ENCODE assay signal across 13 cellular contexts in the genomic region with DNA sequence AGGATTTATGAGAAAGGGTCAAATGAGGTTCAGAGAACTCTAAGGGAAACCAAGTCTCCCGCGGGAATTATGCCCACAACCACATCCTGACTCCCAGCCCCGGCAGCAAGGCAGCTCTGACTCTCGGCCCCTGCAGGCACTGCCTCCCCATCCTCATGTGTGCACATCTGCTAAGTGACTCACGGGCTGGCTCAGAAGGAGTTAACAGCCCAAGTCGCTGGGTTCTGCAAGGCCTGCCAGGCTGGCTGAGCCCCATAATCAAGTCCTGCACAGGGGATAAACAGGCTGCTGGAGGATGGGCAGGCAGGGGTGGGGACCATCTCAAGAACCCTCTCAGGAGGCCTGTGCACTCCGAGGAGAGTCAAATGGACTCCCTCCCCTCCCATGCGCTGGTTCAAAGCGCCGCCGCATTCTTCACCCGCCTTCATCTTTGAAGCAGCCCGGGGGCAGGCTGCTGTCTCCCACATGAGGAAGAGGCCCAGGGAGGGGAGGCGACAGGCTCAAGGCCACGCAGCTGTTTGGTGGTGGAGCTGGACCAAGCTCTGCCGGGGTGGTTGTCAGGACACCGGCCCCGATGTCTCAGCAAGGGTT.
DNase-seq lines count a peak whose midpoint lies in the region; ATAC-seq and TF ChIP-seq lines count a peak whose summit lies in the region.
"Had no signal": no experiment of that assay in that cellular context is flagged by ENCODE, and none has a peak within 500 bp of the region (broad histone marks: within the 10 kb centered on the region; RNA-seq: fewer than 3 reads in every experiment).

No MANE protein-coding gene starts in this region.

- no peak overlapping the region for H3K27ac Mint-ChIP-seq in activated naive CD8-positive, alpha-beta T cell treated with anti-CD3 and anti-CD28 coated beads, Interleukin-2, amount 10 ng/mL, durations not matched to agents 7 days and 5 days
- H3K27ac Mint-ChIP-seq in activated naive CD8-positive, alpha-beta T cell treated with anti-CD3 and anti-CD28 coated beads for 36 hours, result no peak overlapping the region
- H3K27ac Mint-ChIP-seq: activated T-helper 17 cell treated with anti-CD3 and anti-CD28 coated beads, Interleukin-2, amount 50 U/mL, for 72 hours; CD4-positive, alpha-beta memory T cell; effector memory CD8-positive, alpha-beta T cell had no signal

- no peaks in the 10 kb centered on the region for H3K9me3 Mint-ChIP-seq in activated naive CD8-positive, alpha-beta T cell treated with anti-CD3 and anti-CD28 coated beads, Interleukin-2, amount 10 ng/mL, durations not matched to agents 7 days and 5 days
- H3K9me3 Mint-ChIP-seq in activated naive CD8-positive, alpha-beta T cell treated with anti-CD3 and anti-CD28 coated beads for 36 hours, result no peaks in the 10 kb centered on the region
- H3K9me3 Mint-ChIP-seq: activated T-helper 17 cell treated with anti-CD3 and anti-CD28 coated beads, Interleukin-2, amount 50 U/mL, for 72 hours; CD4-positive, alpha-beta memory T cell; effector memory CD8-positive, alpha-beta T cell had no signal

- H3K4me1 ChIP-seq in uterus, result peaks cover 0 to 5% of the 10 kb centered on the region in 2 donors

- no peak overlapping the region for H3K27ac ChIP-seq in uterus

- H3K27me3 ChIP-seq in kidney epithelial cell (ENCODE audit: control insufficient read depth, insufficient read depth, low read length) (peaks cover 15% of the 10 kb centered on the region), uterus (no peaks in the 10 kb centered on the region)

- POLR2A ChIA-PET in activated naive CD8-positive, alpha-beta T cell treated with anti-CD3 and anti-CD28 coated beads, Interleukin-2, amount 10 ng/mL, durations not matched to agents 7 days and 5 days (lab: Charles Lee), result no interaction called here

- no peak for ATAC-seq in activated naive CD8-positive, alpha-beta T cell treated with anti-CD3 and anti-CD28 coated beads, Interleukin-2, amount 10 ng/mL, durations not matched to agents 7 days and 5 days (ENCODE audit: low read depth)
- ATAC-seq in HG02840 (IDR thresholded peaks at IDR 0.05; ENCODE audit: low FRiP score, unreplicated experiment), result no peak
- ATAC-seq: effector memory CD8-positive, alpha-beta T cell had no signal

- H3K4me3 Mint-ChIP-seq in activated naive CD8-positive, alpha-beta T cell treated with anti-CD3 and anti-CD28 coated beads, Interleukin-2, amount 10 ng/mL, durations not matched to agents 7 days and 5 days, result no peak overlapping the region
- no peak overlapping the region for H3K4me3 Mint-ChIP-seq in activated naive CD8-positive, alpha-beta T cell treated with anti-CD3 and anti-CD28 coated beads for 36 hours
- H3K4me3 Mint-ChIP-seq: activated T-helper 17 cell treated with anti-CD3 and anti-CD28 coated beads, Interleukin-2, amount 50 U/mL, for 72 hours; CD4-positive, alpha-beta memory T cell; effector memory CD8-positive, alpha-beta T cell had no signal

- H3K36me3 ChIP-seq in kidney epithelial cell (ENCODE audit: control insufficient read depth, insufficient read depth, low read length) (no peaks in the 10 kb centered on the region), uterus (no peaks in the 10 kb centered on the region)

- no peaks in the 10 kb centered on the region for H3K36me3 Mint-ChIP-seq in activated naive CD8-positive, alpha-beta T cell treated with anti-CD3 and anti-CD28 coated beads, Interleukin-2, amount 10 ng/mL, durations not matched to agents 7 days and 5 days
- H3K36me3 Mint-ChIP-seq in activated naive CD8-positive, alpha-beta T cell treated with anti-CD3 and anti-CD28 coated beads for 36 hours, result no peaks in the 10 kb centered on the region
- H3K36me3 Mint-ChIP-seq: CD4-positive, alpha-beta memory T cell had no signal

- TF ChIP-seq CTCF in kidney epithelial cell (IDR thresholded peaks at IDR 0.05; ENCODE audit: insufficient read depth, low read length, poor library complexity, severe bottlenecking) (no peak), uterus (IDR thresholded peaks at IDR 0.05) (no peak)

- intact Hi-C loops in uterus (cut with DNase I; ENCODE audit: low total_unique reads), result loop anchor here (10.0 kb wide), 1 partner anchor 1134 kb away; no protein-coding TSS in a partner anchor

- no peaks in the 10 kb centered on the region for H3K9me3 ChIP-seq in uterus

- DNase-seq in activated naive CD8-positive, alpha-beta T cell treated with anti-CD3 and anti-CD28 coated beads, Interleukin-2, amount 10 ng/mL, durations not matched to agents 7 days and 5 days, result peak; percentile 15
- no peak for DNase-seq in activated naive CD8-positive, alpha-beta T cell treated with anti-CD3 and anti-CD28 coated beads for 36 hours
- peak; percentile 16 for DNase-seq in SK-MEL-5 (ENCODE audit: low read depth, low spot score)
- peak; percentile 64 for DNase-seq in kidney epithelial cell (ENCODE audit: low read depth)
- DNase-seq in uterus, result peak; percentile 15 to 20
- no peak for DNase-seq in activated CD4-positive, CD25-positive, alpha-beta regulatory T cell treated with anti-CD3 and anti-CD28 coated beads, Interleukin-2, amount 50 U/mL, for 72 hours
- no peak for DNase-seq in NOMO-1 treated with DMSO at 0.1 percent for 48 hours (lab: John Stamatoyannopoulos, UW; ENCODE audit: unreplicated experiment)
- DNase-seq: CD4-positive, alpha-beta memory T cell; effector memory CD8-positive, alpha-beta T cell; NCI-H1436 treated with DMSO at 0.1 percent for 48 hours; stimulated activated CD4-positive, alpha-beta T cell treated with anti-CD3 and anti-CD28 coated beads, Interleukin-4, amount 100 ng/mL, for 4 hours had no signal

- H3K4me1 Mint-ChIP-seq in activated naive CD8-positive, alpha-beta T cell treated with anti-CD3 and anti-CD28 coated beads, Interleukin-2, amount 10 ng/mL, durations not matched to agents 7 days and 5 days, result peaks cover 2% of the 10 kb centered on the region
- H3K4me1 Mint-ChIP-seq in activated naive CD8-positive, alpha-beta T cell treated with anti-CD3 and anti-CD28 coated beads for 36 hours, result no peaks in the 10 kb centered on the region
- H3K4me1 Mint-ChIP-seq: activated T-helper 17 cell treated with anti-CD3 and anti-CD28 coated beads, Interleukin-2, amount 50 U/mL, for 72 hours had no signal

- in situ Hi-C loops in SK-MEL-5 (cut with HindIII; ENCODE audit: low pct_unique_long_range_greater_than_20kb, low sequenced_read_pairs), result no loop called here

- no peak for TF ChIP-seq POLR2A in uterus (IDR thresholded peaks at IDR 0.05)

- H3K27me3 Mint-ChIP-seq in activated naive CD8-positive, alpha-beta T cell treated with anti-CD3 and anti-CD28 coated beads, Interleukin-2, amount 10 ng/mL, durations not matched to agents 7 days and 5 days, result peaks cover 3% of the 10 kb centered on the region
- peaks cover 20% of the 10 kb centered on the region for H3K27me3 Mint-ChIP-seq in activated naive CD8-positive, alpha-beta T cell treated with anti-CD3 and anti-CD28 coated beads for 36 hours

- H3K4me3 ChIP-seq in kidney epithelial cell (ENCODE audit: low read depth, low read length), result no peak overlapping the region
- no peak overlapping the region for H3K4me3 ChIP-seq in uterus

Comparison
In these comparisons a context has a peak if more than half of its experiments do, and no peak if none do; other contexts are left out.
1. DNase-seq: peak in activated naive CD8-positive, alpha-beta T cell treated with anti-CD3 and anti-CD28 coated beads, Interleukin-2, amount 10 ng/mL, durations not matched to agents 7 days and 5 days (single experiment), SK-MEL-5 (single experiment), kidney epithelial cell (single experiment) and uterus (2 of 2); none in activated naive CD8-positive, alpha-beta T cell treated with anti-CD3 and anti-CD28 coated beads for 36 hours (single experiment), activated CD4-positive, CD25-positive, alpha-beta regulatory T cell treated with anti-CD3 and anti-CD28 coated beads, Interleukin-2, amount 50 U/mL, for 72 hours (single experiment) and NOMO-1 treated with DMSO at 0.1 percent for 48 hours (single experiment).